ENCODE assay signal across 8 cellular contexts in the genomic region with DNA sequence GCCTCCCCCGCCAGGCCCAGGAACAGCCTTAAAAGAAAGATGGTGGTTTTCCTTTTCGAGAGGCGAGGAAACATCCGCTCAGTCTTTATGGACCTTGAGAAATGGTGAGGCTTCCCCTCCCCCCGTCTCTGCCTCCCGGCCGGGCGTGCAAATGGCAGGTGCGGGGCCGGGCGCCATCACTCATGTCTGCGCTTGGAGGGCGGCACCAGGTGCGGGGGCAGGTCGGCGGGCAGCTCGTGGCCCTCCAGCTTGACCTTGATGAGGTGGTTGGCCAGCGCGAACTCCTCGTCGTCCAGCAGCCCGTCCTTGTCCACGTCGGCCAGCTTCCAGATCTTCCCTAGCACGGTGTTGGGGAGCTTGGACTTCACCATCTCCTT. TPM values are rescaled to one million over a fixed set of nuclear protein-coding genes. Genes with fewer than 3 reads are reported as not detected.
A peak's percentile ranks its signal among the peaks of the same experiment; 100 is the strongest.
DNase-seq lines count a peak whose midpoint lies in the region; ATAC-seq, FAIRE-seq and TF ChIP-seq lines count a peak whose summit lies in the region.
"Had no signal": no experiment of that assay in that cellular context is flagged by ENCODE, and none has a peak within 500 bp of the region (broad histone marks: within the 10 kb centered on the region; RNA-seq: fewer than 3 reads in every experiment).

No MANE protein-coding gene starts in this region.

- H3K4me3 ChIP-seq in OCI-LY1 (ENCODE audit: low read depth, low read length, poor library complexity, severe bottlenecking) (peak overlapping the region; percentile 16), K562 (no peak overlapping the region), gastrocnemius medialis (peak overlapping the region in 1 of 4 donors; percentile 19)

- no peak for TF ChIP-seq EP300 in K562 (IDR thresholded peaks at IDR 0.05; ENCODE audit: low read length)

- TF ChIP-seq POLR2A in K562 (conservative IDR thresholded peaks at IDR 0.05) (no peak), gastrocnemius medialis (IDR thresholded peaks at IDR 0.05) (no peak)

- H3K4me2 ChIP-seq in OCI-LY1 (ENCODE audit: low read length) (peak overlapping the region; percentile 51), K562 (ENCODE audit: insufficient read depth, low read length) (no peak overlapping the region)

- POLR2A ChIA-PET in K562 (lab: Yijun Ruan, JAX): interaction anchor here (1.0 to 1.7 kb wide), 3 partner anchors 10 to 31 kb away, joined by 3 to 12 read pairs (median 4); a partner anchor contains a TSS

- 95% methylated on average over 13 of the region's 25 CpGs for WGBS in K562 (ENCODE audit: insufficient coverage, low coverage, missing lambda C conversion rate)

- H4K20me1 ChIP-seq in OCI-LY1 (ENCODE audit: insufficient read depth, low read length) (no peaks in the 10 kb centered on the region), K562 (replicated peaks; ENCODE audit: control insufficient read depth, insufficient read depth, low read length) (no peaks in the 10 kb centered on the region)

- H3K36me3 ChIP-seq in OCI-LY1 (ENCODE audit: insufficient read depth, low read length): peaks cover 54% of the 10 kb centered on the region
- H3K36me3 ChIP-seq in K562 (ENCODE audit: control insufficient read depth, insufficient read depth, low read length): peaks cover 51% of the 10 kb centered on the region; the same call in 2 of the 3 replicates
- H3K36me3 ChIP-seq in gastrocnemius medialis: no peaks in the 10 kb centered on the region

- ATAC-seq in K562 (no peak), gastrocnemius medialis (no peak), HG03039 (IDR thresholded peaks at IDR 0.05; ENCODE audit: unreplicated experiment) (no peak)
- ATAC-seq: activated CD4-positive, alpha-beta T cell treated with anti-CD3 and anti-CD28 coated beads for 36 hours had no signal

- no peak overlapping the region for H2AFZ ChIP-seq in OCI-LY1 (ENCODE audit: low read length)
- no peak overlapping the region for H2AFZ ChIP-seq in K562 (ENCODE audit: low read depth, low read length)

- no TSS peak for BruUV-seq in K562 (replicated peaks; lab: Mats Ljungman, UMichigan)

- TF ChIP-seq RAD21 in K562 (CRISPR knock-in tag; conservative IDR thresholded peaks at IDR 0.05 in 1 of 2, IDR thresholded peaks at IDR 0.05 in 1 of 2): no peak

- TF ChIP-seq CTCF in OCI-LY1 (IDR thresholded peaks at IDR 0.05; ENCODE audit: low read length) (no peak), K562 (IDR thresholded peaks at IDR 0.05 in 2 of 3, conservative IDR thresholded peaks at IDR 0.05 in 1 of 3; ENCODE audit: insufficient read depth in 2 of 3, low read depth in 1 of 3, low read length in 3 of 3) (no peak), gastrocnemius medialis (IDR thresholded peaks at IDR 0.05 in 4 of 5, conservative IDR thresholded peaks at IDR 0.05 in 1 of 5) (no peak)

- in situ Hi-C loops in K562 (cut with MboI): no loop called here
- in situ Hi-C loops in gastrocnemius medialis (cut with MboI; ENCODE audit: low sequenced_read_pairs in 4 of 4): no loop called here

- H3K4me1 ChIP-seq in OCI-LY1 (ENCODE audit: insufficient read depth, low read length, severe bottlenecking) (peaks cover 80% of the 10 kb centered on the region), K562 (replicated peaks in 1 of 2; ENCODE audit: control insufficient read depth in 2 of 2, insufficient read depth in 2 of 2, low read length in 2 of 2) (peaks cover 41 to 82% of the 10 kb centered on the region in 2 experiments), gastrocnemius medialis (peaks cover 86 to 92% of the 10 kb centered on the region in 2 donors)

- H3F3A ChIP-seq in OCI-LY1 (ENCODE audit: insufficient read depth, low read length): peaks cover 6% of the 10 kb centered on the region; the same call in 1 of the 2 replicates

- intact Hi-C loops in K562 (cut with micrococcal nuclease) (no loop called here), gastrocnemius medialis (cut with DNase I; ENCODE audit: low total_unique reads) (loop anchor here (2.0 to 10.0 kb wide), 2 partner anchors 71 to 261 kb away; a partner anchor contains a TSS)

- H3K9ac ChIP-seq in OCI-LY1 (ENCODE audit: low read length): peak overlapping the region; percentile 56
- H3K9ac ChIP-seq in K562 (ENCODE audit: insufficient read depth in 1 of 2, low read depth in 2 of 2, low read length in 2 of 2): peak overlapping the region in 1 of 2 experiments; percentile 85; a peak in 2 of 4 replicates

- H3K79me2 ChIP-seq in OCI-LY1 (ENCODE audit: insufficient read depth, low read length): no peaks in the 10 kb centered on the region
- H3K79me2 ChIP-seq in K562 (ENCODE audit: control insufficient read depth, insufficient read depth, low read length): peaks cover 3% of the 10 kb centered on the region; the same call in 2 of the 3 replicates

- no peaks in the 10 kb centered on the region for H3K9me1 ChIP-seq in K562 (ENCODE audit: control insufficient read depth, insufficient read depth, low read length)

- CTCF ChIA-PET in K562 (lab: Yijun Ruan, JAX; ENCODE audit: low intra/inter-chr PET ratio): no interaction called here

- H3K9me2 ChIP-seq in OCI-LY1 (ENCODE audit: low read depth, low read length): no peaks in the 10 kb centered on the region

- no peak for FAIRE-seq in K562 (lab: Jason Lieb, UNC)

- H3K27ac ChIP-seq in OCI-LY1 (ENCODE audit: low read depth, low read length, poor library complexity, severe bottlenecking) (peak overlapping the region; percentile 98), K562 (ENCODE audit: extremely low read depth, low read depth, low read length) (peak overlapping the region; percentile 70; the same call in 2 of the 3 replicates), gastrocnemius medialis (peak overlapping the region; percentile 90 to 94 (median 92))

- H3K27me3 ChIP-seq in OCI-LY1 (ENCODE audit: insufficient read depth, low read length) (no peaks in the 10 kb centered on the region), K562 (ENCODE audit: control insufficient read depth in 2 of 2, insufficient read depth in 2 of 2, low read length in 2 of 2) (no peaks in the 10 kb centered on the region), gastrocnemius medialis (no peaks in the 10 kb centered on the region)

- DNase-seq in K562 (ENCODE audit: extremely low read depth in 1 of 4, low spot score in 3 of 4) (no peak), gastrocnemius medialis (peak in 1 of 2 donors; percentile 33), COLO829 (ENCODE audit: low spot score) (no peak), NCI-H1417 treated with DMSO at 0.1 percent for 48 hours (lab: John Stamatoyannopoulos, UW) (no peak)
- DNase-seq: NCI-H524 treated with DMSO at 0.1 percent for 48 hours had no signal

- H3K9me3 ChIP-seq in OCI-LY1 (ENCODE audit: low read length): no peaks in the 10 kb centered on the region
- H3K9me3 ChIP-seq in K562 (replicated peaks; ENCODE audit: control insufficient read depth, insufficient read depth, low read depth, low read length): no peaks in the 10 kb centered on the region
- no peaks in the 10 kb centered on the region for H3K9me3 ChIP-seq in gastrocnemius medialis

RNA-seq across cellular contexts. Expression of a gene that starts 9.7 kb away (rescaled TPM):
- total RNA-seq in K562 (2011; cell fraction: chromatin; rRNA removed; ENCODE audit: low replicate concordance): 19.1 and 64.6 TPM in 2 replicates
- total RNA-seq in K562 (2011; cell fraction: nucleolus; rRNA removed): 33.3 and 37.9 TPM in 2 replicates
- total RNA-seq in K562 (2011; cell fraction: nucleoplasm; rRNA removed): 16.2 and 19.7 TPM in 2 replicates
- 4.0 and 7.1 TPM in 2 replicates for total RNA-seq in K562 (2014; rRNA removed)
- total RNA-seq in K562 (2014; rRNA removed; fragmentation: Illumina TruSeq; extraction: Trizol): 0.99 and 1.1 TPM in 2 replicates
- total RNA-seq in K562 (2015; rRNA removed; fragmentation: Illumina TruSeq; extraction: Trizol): 2.1 and 2.5 TPM in 2 replicates
- total RNA-seq in K562 (2021): 7.4 and 8.8 TPM in 2 replicates
- polyA plus RNA-seq in K562 (2011; rRNA removed): 2.2 and 3.6 TPM in 2 replicates
- polyA plus RNA-seq in K562 (2011; cell fraction: cytosol; rRNA removed): 2.0 and 4.5 TPM in 2 replicates
- 15.1 and 28.5 TPM in 2 replicates for polyA plus RNA-seq in K562 (2011; cell fraction: nucleus; rRNA removed)
- polyA plus RNA-seq in K562 (2012): 4.7 and 6.3 TPM in 2 replicates
- 1.8 and 4.6 TPM in 2 replicates for polyA plus RNA-seq in K562 (2014; fragmentation: Illumina TruSeq; extraction: Trizol)
- under 1 TPM; 0.04 to 0.08 TPM for polyA plus RNA-seq in K562 (2014; fragmentation: Nextera tagmentation; extraction: Ambion mirVana)
- polyA plus RNA-seq in K562 (2014; rRNA removed): 7.9 and 11.8 TPM in 2 replicates
- 2.1 and 3.0 TPM in 2 replicates for polyA minus RNA-seq in K562 (2011; rRNA and poly(A)+ RNA removed)
- 3.2 and 3.5 TPM in 2 replicates for polyA minus RNA-seq in K562 (2011; cell fraction: cytosol; rRNA and poly(A)+ RNA removed)
- polyA minus RNA-seq in K562 (2011; cell fraction: nucleus; rRNA and poly(A)+ RNA removed): 12.1 and 12.2 TPM in 2 replicates
- under 1 TPM in 2 of 4 donors, not detected in 2; 0.15 to 0.19 TPM for total RNA-seq in gastrocnemius medialis

RNA-seq across cellular contexts. Expression of a gene that starts 24.3 kb away (rescaled TPM):
- total RNA-seq in K562 (2011; cell fraction: chromatin; rRNA removed; ENCODE audit: low replicate concordance): 20.8 and 92.1 TPM in 2 replicates
- total RNA-seq in K562 (2011; cell fraction: nucleolus; rRNA removed): 57.7 and 64.3 TPM in 2 replicates
- total RNA-seq in K562 (2011; cell fraction: nucleoplasm; rRNA removed): 24.2 and 37.8 TPM in 2 replicates
- 39.1 and 40.0 TPM in 2 replicates for total RNA-seq in K562 (2014; rRNA removed)
- 7.2 and 11.5 TPM in 2 replicates for total RNA-seq in K562 (2014; rRNA removed; fragmentation: Illumina TruSeq; extraction: Trizol)
- 12.7 and 12.9 TPM in 2 replicates for total RNA-seq in K562 (2015; rRNA removed; fragmentation: Illumina TruSeq; extraction: Trizol)
- 65.0 and 69.6 TPM in 2 replicates for total RNA-seq in K562 (2021)
- 16.4 and 34.2 TPM in 2 replicates for polyA plus RNA-seq in K562 (2011; rRNA removed)
- 30.6 and 56.6 TPM in 2 replicates for polyA plus RNA-seq in K562 (2011; cell fraction: cytosol; rRNA removed)
- polyA plus RNA-seq in K562 (2011; cell fraction: nucleus; rRNA removed): 30.2 and 48.9 TPM in 2 replicates
- 38.5 and 52.8 TPM in 2 replicates for polyA plus RNA-seq in K562 (2012)
- polyA plus RNA-seq in K562 (2014; fragmentation: Illumina TruSeq; extraction: Trizol): 41.0 and 45.1 TPM in 2 replicates
- under 1 TPM; 0.46 to 0.59 TPM for polyA plus RNA-seq in K562 (2014; fragmentation: Nextera tagmentation; extraction: Ambion mirVana)
- polyA plus RNA-seq in K562 (2014; rRNA removed): 26.8 and 27.3 TPM in 2 replicates
- polyA minus RNA-seq in K562 (2011; rRNA and poly(A)+ RNA removed): 26.8 and 39.2 TPM in 2 replicates
- 50.9 and 64.3 TPM in 2 replicates for polyA minus RNA-seq in K562 (2011; cell fraction: cytosol; rRNA and poly(A)+ RNA removed)
- 17.4 and 22.8 TPM in 2 replicates for polyA minus RNA-seq in K562 (2011; cell fraction: nucleus; rRNA and poly(A)+ RNA removed)
- total RNA-seq in gastrocnemius medialis: 10 to 100 TPM; 24.8 to 46.2 (median 31.3) TPM

RNA-seq across cellular contexts. Expression of a gene that starts 43.8 kb away (rescaled TPM):
- 33.3 and 80.8 TPM in 2 replicates for total RNA-seq in K562 (2011; cell fraction: chromatin; rRNA removed; ENCODE audit: low replicate concordance)
- 78.7 and 86.4 TPM in 2 replicates for total RNA-seq in K562 (2011; cell fraction: nucleolus; rRNA removed)
- total RNA-seq in K562 (2011; cell fraction: nucleoplasm; rRNA removed): 51.5 and 54.8 TPM in 2 replicates
- total RNA-seq in K562 (2014; rRNA removed): 24.3 and 29.4 TPM in 2 replicates
- 6.3 and 7.3 TPM in 2 replicates for total RNA-seq in K562 (2014; rRNA removed; fragmentation: Illumina TruSeq; extraction: Trizol)
- total RNA-seq in K562 (2015; rRNA removed; fragmentation: Illumina TruSeq; extraction: Trizol): 12.3 and 15.0 TPM in 2 replicates
- total RNA-seq in K562 (2021): 55.7 and 57.2 TPM in 2 replicates
- polyA plus RNA-seq in K562 (2011; rRNA removed): 19.3 and 34.7 TPM in 2 replicates
- polyA plus RNA-seq in K562 (2011; cell fraction: cytosol; rRNA removed): 22.5 and 54.7 TPM in 2 replicates
- 88.7 and 149 TPM in 2 replicates for polyA plus RNA-seq in K562 (2011; cell fraction: nucleus; rRNA removed)
- polyA plus RNA-seq in K562 (2012): 41.1 and 44.4 TPM in 2 replicates
- polyA plus RNA-seq in K562 (2014; fragmentation: Illumina TruSeq; extraction: Trizol): 42.7 and 48.3 TPM in 2 replicates
- 1 to 10 TPM; 3.4 to 3.9 TPM for polyA plus RNA-seq in K562 (2014; fragmentation: Nextera tagmentation; extraction: Ambion mirVana)
- polyA plus RNA-seq in K562 (2014; rRNA removed): 40.5 and 42.5 TPM in 2 replicates
- 6.3 and 9.1 TPM in 2 replicates for polyA minus RNA-seq in K562 (2011; rRNA and poly(A)+ RNA removed)
- 24.1 and 29.2 TPM in 2 replicates for polyA minus RNA-seq in K562 (2011; cell fraction: cytosol; rRNA and poly(A)+ RNA removed)
- polyA minus RNA-seq in K562 (2011; cell fraction: nucleus; rRNA and poly(A)+ RNA removed): 19.9 and 21.0 TPM in 2 replicates
- total RNA-seq in gastrocnemius medialis: 10 to 100 TPM in 2 of 4 donors, 1 to 10 TPM in 2; 7.4 to 12.2 (median 9.8) TPM

RNA-seq across cellular contexts. Expression of a gene that starts 51.1 kb away (rescaled TPM):
- total RNA-seq in K562 (2011; cell fraction: chromatin; rRNA removed; ENCODE audit: low replicate concordance): 11.3 and 40.1 TPM in 2 replicates
- 20.5 and 22.5 TPM in 2 replicates for total RNA-seq in K562 (2011; cell fraction: nucleolus; rRNA removed)
- total RNA-seq in K562 (2011; cell fraction: nucleoplasm; rRNA removed): 7.3 and 11.7 TPM in 2 replicates
- total RNA-seq in K562 (2014; rRNA removed): 9.6 and 13.7 TPM in 2 replicates
- total RNA-seq in K562 (2014; rRNA removed; fragmentation: Illumina TruSeq; extraction: Trizol): 3.4 and 4.9 TPM in 2 replicates
- 7.0 and 8.5 TPM in 2 replicates for total RNA-seq in K562 (2015; rRNA removed; fragmentation: Illumina TruSeq; extraction: Trizol)
- total RNA-seq in K562 (2021): 13.9 and 14.5 TPM in 2 replicates
- 7.3 and 11.2 TPM in 2 replicates for polyA plus RNA-seq in K562 (2011; rRNA removed)
- 11.2 and 14.4 TPM in 2 replicates for polyA plus RNA-seq in K562 (2011; cell fraction: cytosol; rRNA removed)
- 40.2 and 43.0 TPM in 2 replicates for polyA plus RNA-seq in K562 (2011; cell fraction: nucleus; rRNA removed)
- 9.6 and 14.0 TPM in 2 replicates for polyA plus RNA-seq in K562 (2012)
- 8.5 and 12.2 TPM in 2 replicates for polyA plus RNA-seq in K562 (2014; fragmentation: Illumina TruSeq; extraction: Trizol)
- polyA plus RNA-seq in K562 (2014; fragmentation: Nextera tagmentation; extraction: Ambion mirVana): under 1 TPM; 0.13 to 0.39 TPM
- polyA plus RNA-seq in K562 (2014; rRNA removed): 10.5 and 11.6 TPM in 2 replicates
- polyA minus RNA-seq in K562 (2011; rRNA and poly(A)+ RNA removed): 5.1 and 6.7 TPM in 2 replicates
- 8.8 and 11.1 TPM in 2 replicates for polyA minus RNA-seq in K562 (2011; cell fraction: cytosol; rRNA and poly(A)+ RNA removed)
- 5.8 and 12.4 TPM in 2 replicates for polyA minus RNA-seq in K562 (2011; cell fraction: nucleus; rRNA and poly(A)+ RNA removed)
- total RNA-seq in gastrocnemius medialis: 10 to 100 TPM in 1 of 4 donors, 1 to 10 TPM in 3; 4.3 to 14.8 (median 6.2) TPM
